Comparison of ENCODE assay signal across 25 cellular contexts in genomic region chr17:30534298-30534697, GRCh38.
"Had no signal": no experiment of that assay in that cellular context is flagged by ENCODE, and none has a peak within 500 bp of the region (broad histone marks: within the 10 kb centered on the region; RNA-seq: fewer than 3 reads in every experiment).

No MANE protein-coding gene starts in this region.

- H3K4me3 ChIP-seq: ascending aorta had no signal

- H3K27me3 ChIP-seq: ascending aorta had no signal

- H3K4me1 ChIP-seq: ascending aorta had no signal

- DNase-seq: activated B cell treated with CpG ODN at 0.5 μM for 24 hours; activated CD4-positive, alpha-beta memory T cell treated with anti-CD3 and anti-CD28 coated beads for 36 hours; activated CD4-positive, alpha-beta T cell treated with anti-CD3 and anti-CD28 coated beads for 1 hour; activated CD4-positive, alpha-beta T cell treated with anti-CD3 and anti-CD28 coated beads, Interleukin-2, amount 10 ng/mL, durations not matched to agents 7 days and 5 days; activated CD8-positive, alpha-beta memory T cell treated with anti-CD3 and anti-CD28 coated beads for 24 hours; activated effector memory CD4-positive, alpha-beta T cell treated with anti-CD3 and anti-CD28 coated beads, Interleukin-2, amount 50 U/mL, for 16 hours; activated naive CD4-positive, alpha-beta T cell treated with Interleukin-2 at 50 U/mL for 16 hours; activated naive CD8-positive, alpha-beta T cell treated with anti-CD3 and anti-CD28 coated beads, Interleukin-2, amount 50 U/mL, for 24 hours; activated T-cell treated with anti-CD3 and anti-CD28 coated beads, Interleukin-2, amount 50 U/mL, for 4 hours; amniotic stem cell; KG1; NCI-H1048; NCI-H1694; NCI-H2029; NCI-H2107; NCI-H226; NCI-H526; PC-3; SIG-M5; T-helper 17 cell; T1000 had no signal

- FAIRE-seq: RCC 7860, TTC549 had no signal

- H3K27ac ChIP-seq: ascending aorta had no signal

- H3K9me3 ChIP-seq: ascending aorta had no signal

- ATAC-seq: activated naive CD4-positive, alpha-beta T cell treated with anti-CD3 and anti-CD28 coated beads, Interleukin-2, amount 50 U/mL, for 72 hours; activated naive CD8-positive, alpha-beta T cell treated with anti-CD3 and anti-CD28 coated beads, Interleukin-2, amount 50 U/mL, for 24 hours; activated T-cell treated with anti-CD3 and anti-CD28 coated beads, Interleukin-2, amount 50 U/mL, for 4 hours; PC-3; T-helper 17 cell had no signal
